Comparison of ENCODE assay signal across 14 cellular contexts in the genomic region with DNA sequence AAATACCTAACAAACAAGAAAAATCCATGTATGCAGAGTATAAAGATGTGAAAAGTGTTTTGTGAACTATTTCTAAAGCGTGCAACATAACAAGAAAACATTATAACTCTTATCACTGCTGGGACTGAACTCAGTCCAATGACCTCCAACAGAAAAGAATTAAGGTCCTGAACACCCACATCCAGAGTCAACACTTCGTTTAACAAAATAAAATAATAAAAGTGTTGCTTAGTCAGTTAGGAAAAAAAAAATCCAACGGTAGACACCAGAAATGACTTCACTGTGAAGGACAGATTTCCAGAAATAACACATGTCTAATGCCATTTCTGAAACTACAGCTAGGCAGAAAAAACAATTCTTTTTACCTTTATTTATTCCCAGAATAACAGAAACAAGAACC. TPM values are rescaled to one million over a fixed set of nuclear protein-coding genes. Genes with fewer than 3 reads are reported as not detected.
DNase-seq lines count a peak whose midpoint lies in the region; ATAC-seq and TF ChIP-seq lines count a peak whose summit lies in the region.
"Had no signal": no experiment of that assay in that cellular context is flagged by ENCODE, and none has a peak within 500 bp of the region (broad histone marks: within the 10 kb centered on the region; RNA-seq: fewer than 3 reads in every experiment).

No MANE protein-coding gene starts in this region.

- in situ Hi-C loops in transverse colon (cut with MboI; ENCODE audit: low pct_ligation_motif_present in 1 of 4, low pct_unique_long_range_greater_than_20kb in 1 of 4, low sequenced_read_pairs in 3 of 4), result no loop called here

- POLR2A ChIA-PET in WTC11 (lab: Charles Lee), result interaction anchor here (1.6 kb wide), 1 partner anchor 28 kb away, joined by 9 read pairs; the partner anchor contains the start of gene MB21D2

- CTCF ChIA-PET in WTC11 (lab: Charles Lee), result interaction anchor here (1.0 to 3.1 kb wide), 6 partner anchors 10 to 72 kb away, joined by 3 to 15 read pairs (median 6); partner anchors contain the start of gene MB21D2

- H3K27me3 ChIP-seq in iPS-18a (ENCODE audit: control insufficient read depth, insufficient read depth, low read length), result no peaks in the 10 kb centered on the region
- no peaks in the 10 kb centered on the region for H3K27me3 ChIP-seq in transverse colon

- H3K36me3 ChIP-seq in iPS-18a (ENCODE audit: control insufficient read depth, low read depth, low read length) (no peaks in the 10 kb centered on the region), transverse colon (no peaks in the 10 kb centered on the region)
- H3K36me3 ChIP-seq: WERI-Rb-1 had no signal

- H3K27me3 Mint-ChIP-seq in activated T-cell treated with anti-CD3 and anti-CD28 coated beads, Interleukin-2, amount 50 U/mL, for 72 hours (ENCODE audit: low read depth), result peaks cover 29% of the 10 kb centered on the region
- H3K27me3 Mint-ChIP-seq in WTC11 (ENCODE audit: low read depth), result no peaks in the 10 kb centered on the region

- TF ChIP-seq POLR2A in transverse colon (IDR thresholded peaks at IDR 0.05), result no peak

- intact Hi-C loops in transverse colon (cut with DNase I; ENCODE audit: low total_unique reads), result no loop called here

- 42 to 43% methylated on average over 3 of the region's 3 CpGs for WGBS in transverse colon (ENCODE audit: low coverage in 1 of 2), 2 donors

- no peak for DNase-seq in activated T-cell treated with anti-CD3 and anti-CD28 coated beads, Interleukin-2, amount 50 U/mL, for 72 hours
- DNase-seq in activated T-cell treated with anti-CD3 and anti-CD28 coated beads for 4 hours, result no peak
- no peak for DNase-seq in WTC11 (ENCODE audit: low spot score)
- no peak for DNase-seq in transverse colon
- DNase-seq in NCI-H2107 treated with DMSO at 0.1 percent for 48 hours (lab: John Stamatoyannopoulos, UW; ENCODE audit: unreplicated experiment), result no peak
- no peak for DNase-seq in NOMO-1 treated with dmso at 0.1 percent for 144 hours (lab: John Stamatoyannopoulos, UW; ENCODE audit: unreplicated experiment)
- no peak for DNase-seq in midbrain (lab: John Stamatoyannopoulos, UW)
- DNase-seq: activated CD8-positive, alpha-beta memory T cell treated with anti-CD3 and anti-CD28 coated beads, Interleukin-2, amount 50 U/mL, for 48 hours; activated naive CD8-positive, alpha-beta T cell treated with anti-CD3 and anti-CD28 coated beads for 36 hours; GOT3; substantia nigra; WERI-Rb-1 had no signal

- peaks cover 70% of the 10 kb centered on the region for H3K4me1 ChIP-seq in iPS-18a (ENCODE audit: control insufficient read depth, low read depth, low read length)
- H3K4me1 ChIP-seq in transverse colon, result peaks cover 4 to 26% (median 17%) of the 10 kb centered on the region in 4 donors

- H3K4me3 ChIP-seq in iPS-18a (ENCODE audit: low read length) (no peak overlapping the region), transverse colon (no peak overlapping the region)
- H3K4me3 ChIP-seq: lung had no signal

- H3K27ac ChIP-seq in iPS-18a (ENCODE audit: low read length), result peak overlapping the region; percentile 24
- peak overlapping the region in 3 of 4 donors; percentile 17 to 32 (median 18) for H3K27ac ChIP-seq in transverse colon
- H3K27ac ChIP-seq: WERI-Rb-1 had no signal

- H3K9ac ChIP-seq in iPS-18a (ENCODE audit: low read length), result no peak overlapping the region

- peaks cover 0 to 1% of the 10 kb centered on the region in 2 donors for H3K9me3 Mint-ChIP-seq in activated T-cell treated with anti-CD3 and anti-CD28 coated beads, Interleukin-2, amount 50 U/mL, for 72 hours
- H3K9me3 Mint-ChIP-seq in WTC11, result no peaks in the 10 kb centered on the region
- H3K9me3 Mint-ChIP-seq: activated naive CD8-positive, alpha-beta T cell treated with anti-CD3 and anti-CD28 coated beads for 36 hours had no signal

- H3K4me1 Mint-ChIP-seq in activated T-cell treated with anti-CD3 and anti-CD28 coated beads, Interleukin-2, amount 50 U/mL, for 72 hours (ENCODE audit: low read depth), result peaks cover 90% of the 10 kb centered on the region
- peaks cover 95% of the 10 kb centered on the region for H3K4me1 Mint-ChIP-seq in WTC11

- ATAC-seq in activated T-cell treated with anti-CD3 and anti-CD28 coated beads, Interleukin-2, amount 50 U/mL, for 72 hours (replicated peaks in 1 of 2), result no peak
- no peak for ATAC-seq in WTC11

- H3K9me3 ChIP-seq in iPS-18a (ENCODE audit: control insufficient read depth, low read depth, low read length), result no peaks in the 10 kb centered on the region
- no peaks in the 10 kb centered on the region for H3K9me3 ChIP-seq in transverse colon

- peaks cover 4% of the 10 kb centered on the region in 2 donors for H3K36me3 Mint-ChIP-seq in activated T-cell treated with anti-CD3 and anti-CD28 coated beads, Interleukin-2, amount 50 U/mL, for 72 hours (ENCODE audit: insufficient read depth in 2 of 2)
- no peaks in the 10 kb centered on the region for H3K36me3 Mint-ChIP-seq in WTC11

- peak overlapping the region in 1 of 2 donors; percentile 76 for H3K4me3 Mint-ChIP-seq in activated T-cell treated with anti-CD3 and anti-CD28 coated beads, Interleukin-2, amount 50 U/mL, for 72 hours
- H3K4me3 Mint-ChIP-seq in WTC11, result no peak overlapping the region
- H3K4me3 Mint-ChIP-seq: activated naive CD8-positive, alpha-beta T cell treated with anti-CD3 and anti-CD28 coated beads for 36 hours had no signal

- no peak for TF ChIP-seq EP300 in transverse colon (IDR thresholded peaks at IDR 0.05; ENCODE audit: low read depth)

- TF ChIP-seq CTCF in WTC11 (IDR thresholded peaks at IDR 0.05) (no peak), transverse colon (IDR thresholded peaks at IDR 0.05) (no peak)

- peak overlapping the region; percentile 59 for H3K27ac Mint-ChIP-seq in activated T-cell treated with anti-CD3 and anti-CD28 coated beads, Interleukin-2, amount 50 U/mL, for 72 hours
- peak overlapping the region; percentile 47 for H3K27ac Mint-ChIP-seq in WTC11

TF ChIP-seq in WTC11, 78 proteins besides CTCF, POLR2A, EP300 and RAD21 (continues in another document):
- TF ChIP-seq FOXK1 (CRISPR knock-in tag; IDR thresholded peaks at IDR 0.05), result no peak
- TF ChIP-seq ZSCAN18 (CRISPR knock-in tag; IDR thresholded peaks at IDR 0.05), result no peak
- no peak for TF ChIP-seq ESRRA (CRISPR knock-in tag; IDR thresholded peaks at IDR 0.05; ENCODE audit: borderline replicate concordance)
- TF ChIP-seq CREM (CRISPR knock-in tag; IDR thresholded peaks at IDR 0.05), result no peak
- no peak for TF ChIP-seq ZNF138 (CRISPR knock-in tag; conservative IDR thresholded peaks at IDR 0.05)
- no peak for TF ChIP-seq FOXJ3 (CRISPR knock-in tag; IDR thresholded peaks at IDR 0.05; ENCODE audit: borderline replicate concordance)
- TF ChIP-seq CREB1 (CRISPR knock-in tag; IDR thresholded peaks at IDR 0.05), result no peak
- no peak for TF ChIP-seq E2F5 (CRISPR knock-in tag; IDR thresholded peaks at IDR 0.05)
- no peak for TF ChIP-seq HMGA2 (CRISPR knock-in tag; IDR thresholded peaks at IDR 0.05)
- TF ChIP-seq ZNF232 (CRISPR knock-in tag; IDR thresholded peaks at IDR 0.05), result no peak
- TF ChIP-seq KAT7 (CRISPR knock-in tag; IDR thresholded peaks at IDR 0.05; ENCODE audit: borderline replicate concordance), result no peak
- no peak for TF ChIP-seq ZNF281 (CRISPR knock-in tag; IDR thresholded peaks at IDR 0.05)
- TF ChIP-seq IRF2 (CRISPR knock-in tag; IDR thresholded peaks at IDR 0.05; ENCODE audit: borderline replicate concordance, low read depth), result no peak
- TF ChIP-seq TCF7 (CRISPR knock-in tag; IDR thresholded peaks at IDR 0.05; ENCODE audit: low read depth), result no peak

RNA-seq across cellular contexts. Expression of gene MB21D2, which starts 28.0 kb away (rescaled TPM):
- total RNA-seq in activated T-cell treated with anti-CD3 and anti-CD28 coated beads, Interleukin-2, amount 50 U/mL, for 72 hours, result 10 to 100 TPM; 10.5 to 26.9 TPM
- 14.0 to 19.7 TPM (median 15.5 TPM) in 3 replicates for total RNA-seq in WTC11 (2021)
- 1 to 10 TPM; 1.5 to 8.4 (median 4.2) TPM for total RNA-seq in transverse colon
